Comparison of ENCODE assay signal across 1 cellular context in the genomic region with DNA sequence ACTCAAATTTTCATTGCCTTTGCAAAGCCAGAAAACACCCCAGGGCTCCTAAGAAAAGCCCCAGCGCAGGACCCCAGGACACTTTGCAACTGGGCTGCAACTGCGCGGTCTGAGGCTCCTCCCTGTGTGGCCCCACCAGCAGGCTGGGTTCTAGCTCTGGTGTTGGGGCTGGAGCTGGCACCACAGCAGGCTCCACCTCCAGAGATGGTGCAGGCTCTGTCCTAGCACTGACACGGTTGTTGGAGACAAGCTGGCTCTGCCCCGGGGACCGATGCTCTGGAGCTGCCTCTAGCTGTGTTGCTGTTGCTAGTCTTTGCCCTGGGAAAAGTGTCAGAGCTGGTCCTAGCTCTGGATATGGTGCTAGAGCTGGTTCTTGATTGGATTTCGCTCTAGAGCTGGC.
TF ChIP-seq lines count a peak whose summit lies in the region.

No MANE protein-coding gene starts in this region.

TF ChIP-seq in K562, 482 proteins besides CTCF, POLR2A, EP300 and RAD21:
- TF ChIP-seq FOXK1 (CRISPR knock-in tag; IDR thresholded peaks at IDR 0.05; ENCODE audit: borderline replicate concordance) (no peak), CREB3L1 (IDR thresholded peaks at IDR 0.05; ENCODE audit: borderline replicate concordance, low read depth) (peak; percentile 76; the same call in 1 of the 2 replicates), MYNN (IDR thresholded peaks at IDR 0.05) (no peak), MYNN (CRISPR knock-in tag; IDR thresholded peaks at IDR 0.05) (no peak), JUN (IDR thresholded peaks at IDR 0.05; ENCODE audit: borderline replicate concordance, low read depth, low read length) (no peak), JUN (CRISPR knock-in tag; IDR thresholded peaks at IDR 0.05; ENCODE audit: borderline replicate concordance) (0 out of 2 replicates have a peak, but pooled peaks have one; percentile 28), SP1 (CRISPR knock-in tag; IDR thresholded peaks at IDR 0.05) (0 out of 2 replicates have a peak, but pooled peaks have one; percentile 28), ETV5 (CRISPR knock-in tag; IDR thresholded peaks at IDR 0.05; ENCODE audit: low read depth) (0 out of 2 replicates have a peak, but pooled peaks have one; percentile 2)
TF ChIP-seq in K562: peak in this region for 4.
